ENCODE assay signal across 1 cellular context in genomic region chr18:46756172-46756558, GRCh38.
TF ChIP-seq lines count a peak whose summit lies in the region.

No MANE protein-coding gene starts in this region.

TF ChIP-seq in GM12878, 131 proteins besides CTCF, POLR2A, EP300 and RAD21 (continued from another document):
- TF ChIP-seq SKIL (IDR thresholded peaks at IDR 0.05; ENCODE audit: low read depth, poor library complexity, severe bottlenecking) = no peak
- no peak for TF ChIP-seq MTA3 (IDR thresholded peaks at IDR 0.05; ENCODE audit: borderline replicate concordance, low read length)
- TF ChIP-seq EZH2 (IDR thresholded peaks at IDR 0.05; ENCODE audit: borderline replicate concordance, control insufficient read depth, low read depth, low read length) = no peak
- TF ChIP-seq PAX8 (IDR thresholded peaks at IDR 0.05) = no peak
- no peak for TF ChIP-seq CHD2 (IDR thresholded peaks at IDR 0.05; ENCODE audit: borderline replicate concordance, low read depth, low read length)
- TF ChIP-seq NR2C1 (IDR thresholded peaks at IDR 0.05) = no peak
- TF ChIP-seq RELA (IDR thresholded peaks at IDR 0.05; ENCODE audit: borderline replicate concordance, partially characterized antibody) = no peak
- TF ChIP-seq JUNB (IDR thresholded peaks at IDR 0.05) = no peak
- no peak for TF ChIP-seq NRF1 (conservative IDR thresholded peaks at IDR 0.05; ENCODE audit: low read depth, low read length)
- no peak for TF ChIP-seq CHD4 (IDR thresholded peaks at IDR 0.05)
- no peak for TF ChIP-seq BRCA1 (IDR thresholded peaks at IDR 0.05; ENCODE audit: low read depth, low read length)
- TF ChIP-seq RFX5 (IDR thresholded peaks at IDR 0.05; ENCODE audit: low read depth, low read length) = no peak
- no peak for TF ChIP-seq SMARCA5 (IDR thresholded peaks at IDR 0.05)
- TF ChIP-seq BCL3 (IDR thresholded peaks at IDR 0.05; ENCODE audit: borderline replicate concordance, insufficient read depth, low read depth, low read length, poor library complexity, severe bottlenecking) = no peak
- no peak for TF ChIP-seq SPI1 (IDR thresholded peaks at IDR 0.05; ENCODE audit: borderline replicate concordance, insufficient read depth, low read depth, low read length)
